23 cellular contexts compared by ENCODE assay signal in the genomic region with DNA sequence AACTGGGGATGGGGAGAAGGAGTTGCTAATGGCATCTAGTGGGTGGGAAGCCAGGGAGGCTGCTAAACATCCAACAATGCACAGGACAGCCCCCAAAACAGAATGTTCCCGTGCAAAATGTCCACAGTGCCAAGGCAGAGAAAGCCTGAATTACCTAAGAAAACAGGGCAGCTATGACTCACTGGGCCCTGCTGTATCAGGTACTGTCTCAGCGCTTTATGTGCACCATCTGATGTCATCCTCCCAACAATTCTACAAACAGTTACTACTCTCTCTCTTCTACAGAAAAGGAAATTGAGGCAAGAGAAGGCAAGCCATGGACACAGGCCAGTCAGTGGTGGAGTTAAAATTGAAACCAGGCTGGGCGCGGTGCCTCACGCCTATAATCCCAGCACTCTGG. TPM values are rescaled to one million over a fixed set of nuclear protein-coding genes. Genes with fewer than 3 reads are reported as not detected.
DNase-seq lines count a peak whose midpoint lies in the region; ATAC-seq and TF ChIP-seq lines count a peak whose summit lies in the region.
"Had no signal": no experiment of that assay in that cellular context is flagged by ENCODE, and none has a peak within 500 bp of the region (broad histone marks: within the 10 kb centered on the region; RNA-seq: fewer than 3 reads in every experiment).

No MANE protein-coding gene starts in this region.

- H3K4me1 ChIP-seq in skeletal muscle tissue (ENCODE audit: control insufficient read depth in 3 of 3, insufficient read depth in 3 of 3, low read length in 3 of 3): peaks cover 42 to 63% (median 46%) of the 10 kb centered on the region in 3 donors
- peaks cover 23% of the 10 kb centered on the region for H3K4me1 ChIP-seq in PC-9 (replicated peaks; ENCODE audit: insufficient read depth)

- peaks cover 4% of the 10 kb centered on the region for H3K36me3 Mint-ChIP-seq in activated naive CD8-positive, alpha-beta T cell
- H3K36me3 Mint-ChIP-seq in activated naive CD8-positive, alpha-beta T cell treated with anti-CD3 and anti-CD28 coated beads for 36 hours: peaks cover 37% of the 10 kb centered on the region
- peaks cover 54% of the 10 kb centered on the region for H3K36me3 Mint-ChIP-seq in WTC11
- peaks cover 35 to 41% of the 10 kb centered on the region in 2 donors for H3K36me3 Mint-ChIP-seq in stimulated activated naive B cell treated with anti-CD40 and anti-IgM and Interleukin-4, amounts not matched to agents 10 μg/mL and 1 μg/mL and 100 μg/mL, for 72 hours

- H3K4me3 ChIP-seq in skeletal muscle tissue (ENCODE audit: low read length in 3 of 3) (no peak overlapping the region), PC-9 (no peak overlapping the region)
- H3K4me3 ChIP-seq: esophagus muscularis mucosa, SJSA1 had no signal

- POLR2A ChIA-PET in WTC11 (lab: Charles Lee): interaction anchor here (0.6 kb wide), 1 partner anchor 120 kb away, joined by 4 read pairs; no protein-coding TSS in a partner anchor
- POLR2A ChIA-PET in PC-9 (lab: Charles Lee; ENCODE audit: unreplicated experiment): no interaction called here

- no peak overlapping the region for H2AFZ ChIP-seq in PC-9

- peaks cover 24% of the 10 kb centered on the region; the same call in 1 of the 2 replicates for H3F3A ChIP-seq in PC-9 (ENCODE audit: insufficient read depth, low read depth)

- CTCF ChIA-PET in WTC11 (lab: Charles Lee): interaction anchor here (1.0 to 1.5 kb wide), 3 partner anchors 10 to 40 kb away, joined by 3 to 6 read pairs (median 4); no protein-coding TSS in a partner anchor
- CTCF ChIA-PET in PC-9 (lab: Charles Lee): no interaction called here

- H3K79me2 ChIP-seq in PC-9 (ENCODE audit: low read depth): peaks cover 74% of the 10 kb centered on the region

- DNase-seq in activated naive CD8-positive, alpha-beta T cell treated with anti-CD3 and anti-CD28 coated beads for 36 hours: no peak
- no peak for DNase-seq in WTC11 (ENCODE audit: low spot score)
- no peak for DNase-seq in epithelial cell of prostate (ENCODE audit: low read depth, low spot score)
- DNase-seq in PC-9: no peak
- DNase-seq in stimulated activated naive B cell treated with anti-CD40 and anti-IgM and Interleukin-4, amounts not matched to agents 10 μg/mL and 1 μg/mL and 100 μg/mL, for 72 hours: no peak
- DNase-seq in superior temporal gyrus (ENCODE audit: extremely low spot score): no peak
- DNase-seq: activated CD4-positive, alpha-beta T cell treated with anti-CD3 and anti-CD28 coated beads for 4 hours; dermis blood vessel endothelial cell; GDM1; glutamatergic neuron; H9; islet precursor cell; NCI-H1694 had no signal

- H4K20me1 ChIP-seq in PC-9 (ENCODE audit: insufficient read depth): peaks cover 69% of the 10 kb centered on the region

- intact Hi-C loops in PC-9 (cut with micrococcal nuclease; ENCODE audit: unreplicated experiment): no loop called here

- H3K9me3 ChIP-seq in skeletal muscle tissue (ENCODE audit: control insufficient read depth in 3 of 3, low read length in 3 of 3) (no peaks in the 10 kb centered on the region), PC-9 (ENCODE audit: insufficient read depth, low read depth) (no peaks in the 10 kb centered on the region)
- H3K9me3 ChIP-seq: esophagus muscularis mucosa, SJSA1 had no signal

- BruUV-seq in PC-9 (replicated peaks; lab: Mats Ljungman, UMichigan): no TSS peak

- H3K27me3 ChIP-seq in skeletal muscle tissue (ENCODE audit: control insufficient read depth in 3 of 3, insufficient read depth in 3 of 3, low read length in 3 of 3): no peaks in the 10 kb centered on the region
- no peaks in the 10 kb centered on the region for H3K27me3 ChIP-seq in PC-9 (ENCODE audit: insufficient read depth, low read depth)
- H3K27me3 ChIP-seq: esophagus muscularis mucosa, SJSA1 had no signal

- no peaks in the 10 kb centered on the region for H3K9me2 ChIP-seq in PC-9 (ENCODE audit: insufficient read depth)

- H3K27ac Mint-ChIP-seq in activated naive CD8-positive, alpha-beta T cell: peak overlapping the region; percentile 46
- H3K27ac Mint-ChIP-seq in activated naive CD8-positive, alpha-beta T cell treated with anti-CD3 and anti-CD28 coated beads for 36 hours: no peak overlapping the region
- H3K27ac Mint-ChIP-seq in WTC11: peak overlapping the region; percentile 57; the same call in 1 of the 2 replicates
- H3K27ac Mint-ChIP-seq in stimulated activated naive B cell treated with anti-CD40 and anti-IgM and Interleukin-4, amounts not matched to agents 10 μg/mL and 1 μg/mL and 100 μg/mL, for 72 hours: no peak overlapping the region
- H3K27ac Mint-ChIP-seq: memory B cell had no signal

- peak overlapping the region in 2 of 3 donors; percentile 38 to 40 for H3K9ac ChIP-seq in skeletal muscle tissue (ENCODE audit: low read depth in 1 of 3, low read length in 3 of 3)

- peaks cover 58% of the 10 kb centered on the region for H3K4me1 Mint-ChIP-seq in activated naive CD8-positive, alpha-beta T cell (ENCODE audit: low read depth)
- peaks cover 53% of the 10 kb centered on the region for H3K4me1 Mint-ChIP-seq in activated naive CD8-positive, alpha-beta T cell treated with anti-CD3 and anti-CD28 coated beads for 36 hours
- peaks cover 28% of the 10 kb centered on the region for H3K4me1 Mint-ChIP-seq in WTC11
- peaks cover 35 to 74% of the 10 kb centered on the region in 2 donors for H3K4me1 Mint-ChIP-seq in stimulated activated naive B cell treated with anti-CD40 and anti-IgM and Interleukin-4, amounts not matched to agents 10 μg/mL and 1 μg/mL and 100 μg/mL, for 72 hours

- TF ChIP-seq CTCF in WTC11 (IDR thresholded peaks at IDR 0.05) (no peak), PC-9 (conservative IDR thresholded peaks at IDR 0.05) (no peak)

- peaks cover 27 to 40% (median 37%) of the 10 kb centered on the region in 3 donors for H3K36me3 ChIP-seq in skeletal muscle tissue (ENCODE audit: control insufficient read depth in 3 of 3, insufficient read depth in 3 of 3, low read length in 3 of 3)
- peaks cover 50% of the 10 kb centered on the region for H3K36me3 ChIP-seq in PC-9 (ENCODE audit: low read depth)

- H3K4me3 Mint-ChIP-seq in activated naive CD8-positive, alpha-beta T cell: peak overlapping the region; percentile 46
- no peak overlapping the region for H3K4me3 Mint-ChIP-seq in activated naive CD8-positive, alpha-beta T cell treated with anti-CD3 and anti-CD28 coated beads for 36 hours
- H3K4me3 Mint-ChIP-seq in WTC11: no peak overlapping the region
- H3K4me3 Mint-ChIP-seq in stimulated activated naive B cell treated with anti-CD40 and anti-IgM and Interleukin-4, amounts not matched to agents 10 μg/mL and 1 μg/mL and 100 μg/mL, for 72 hours: no peak overlapping the region
- H3K4me3 Mint-ChIP-seq: memory B cell had no signal

- H3K27me3 Mint-ChIP-seq in activated naive CD8-positive, alpha-beta T cell: no peaks in the 10 kb centered on the region
- H3K27me3 Mint-ChIP-seq in activated naive CD8-positive, alpha-beta T cell treated with anti-CD3 and anti-CD28 coated beads for 36 hours: no peaks in the 10 kb centered on the region
- H3K27me3 Mint-ChIP-seq in WTC11 (ENCODE audit: low read depth): no peaks in the 10 kb centered on the region
- H3K27me3 Mint-ChIP-seq in stimulated activated naive B cell treated with anti-CD40 and anti-IgM and Interleukin-4, amounts not matched to agents 10 μg/mL and 1 μg/mL and 100 μg/mL, for 72 hours: no peaks in the 10 kb centered on the region
- H3K27me3 Mint-ChIP-seq: memory B cell had no signal

- peak overlapping the region; percentile 27 for H3K27ac ChIP-seq in epithelial cell of prostate
- H3K27ac ChIP-seq in skeletal muscle tissue (ENCODE audit: low read depth, low read length): no peak overlapping the region
- H3K27ac ChIP-seq in PC-9: no peak overlapping the region
- H3K27ac ChIP-seq: SJSA1 had no signal

- H3K9me3 Mint-ChIP-seq in activated naive CD8-positive, alpha-beta T cell (ENCODE audit: low read depth): no peaks in the 10 kb centered on the region
- no peaks in the 10 kb centered on the region for H3K9me3 Mint-ChIP-seq in activated naive CD8-positive, alpha-beta T cell treated with anti-CD3 and anti-CD28 coated beads for 36 hours
- H3K9me3 Mint-ChIP-seq in WTC11: no peaks in the 10 kb centered on the region
- no peaks in the 10 kb centered on the region for H3K9me3 Mint-ChIP-seq in stimulated activated naive B cell treated with anti-CD40 and anti-IgM and Interleukin-4, amounts not matched to agents 10 μg/mL and 1 μg/mL and 100 μg/mL, for 72 hours
- H3K9me3 Mint-ChIP-seq: H9; memory B cell; T-helper 2 cell treated with Interferon-gamma antibody and Interleukin-4, amounts not matched to agents 5 μg/mL and 100 μg/mL, for 36 hours had no signal

- no peak overlapping the region for H3K4me2 ChIP-seq in PC-9

- no peak for ATAC-seq in WTC11
- ATAC-seq in stimulated activated naive B cell treated with anti-CD40 and anti-IgM and Interleukin-4, amounts not matched to agents 10 μg/mL and 1 μg/mL and 100 μg/mL, for 72 hours (replicated peaks): no peak
- ATAC-seq: right cardiac atrium had no signal

TF ChIP-seq in WTC11, 78 proteins besides CTCF, POLR2A, EP300 and RAD21 (continues in another document):
- no peak for TF ChIP-seq JUN (CRISPR knock-in tag; IDR thresholded peaks at IDR 0.05)

RNA-seq across cellular contexts. Expression of a gene that starts 3.1 kb away (rescaled TPM):
- 10 to 100 TPM; 47.4 to 48.3 TPM for total RNA-seq in activated naive CD8-positive, alpha-beta T cell treated with anti-CD3 and anti-CD28 coated beads for 36 hours
- 50.2 to 61.3 TPM (median 51.3 TPM) in 3 replicates for total RNA-seq in WTC11 (2021)
- total RNA-seq in skeletal muscle tissue: 17.2 TPM
- 34.5 and 42.6 TPM in 2 replicates for total RNA-seq in PC-9 (2021)

RNA-seq across cellular contexts. Expression of a gene that starts 22.9 kb away (rescaled TPM):
- under 1 TPM; 0.23 to 0.34 TPM for total RNA-seq in activated naive CD8-positive, alpha-beta T cell treated with anti-CD3 and anti-CD28 coated beads for 36 hours
- total RNA-seq in WTC11 (2021) (0.17 to 0.23 TPM in 2 of 3 replicates, not detected in the other), skeletal muscle tissue (not detected), PC-9 (2021) (0.58 TPM in 1 of 2 replicates, not detected in the other)
- total RNA-seq: dermis blood vessel endothelial cell, esophagus muscularis mucosa, H9, right cardiac atrium, SJSA1, temporal lobe had no signal

RNA-seq across cellular contexts. Expression of a gene that starts 41.5 kb away (rescaled TPM):
- not detected for total RNA-seq in activated naive CD8-positive, alpha-beta T cell treated with anti-CD3 and anti-CD28 coated beads for 36 hours
- 7.2 to 11.0 TPM (median 9.6 TPM) in 3 replicates for total RNA-seq in WTC11 (2021)
- total RNA-seq in skeletal muscle tissue: 13.6 TPM
- total RNA-seq in PC-9 (2021): not detected in 2 replicates
- total RNA-seq: dermis blood vessel endothelial cell, HT-29, NCI-H460, right cardiac atrium, SJSA1 had no signal

RNA-seq across cellular contexts. Expression of a gene that starts 59.8 kb away (rescaled TPM):
- total RNA-seq in activated naive CD8-positive, alpha-beta T cell treated with anti-CD3 and anti-CD28 coated beads for 36 hours: 10 to 100 TPM; 62.5 to 66.6 TPM
- total RNA-seq in WTC11 (2021) (115 to 207 TPM (median 121 TPM) in 3 replicates), skeletal muscle tissue (31.8 TPM), PC-9 (2021) (89.0 and 101 TPM in 2 replicates)

Comparison
In these comparisons a context has a peak if more than half of its experiments do, and no peak if none do; other contexts are left out.
1. H3K27ac Mint-ChIP-seq: peak in activated naive CD8-positive, alpha-beta T cell (single experiment) and WTC11 (single experiment); none in activated naive CD8-positive, alpha-beta T cell treated with anti-CD3 and anti-CD28 coated beads for 36 hours (single experiment) and stimulated activated naive B cell treated with anti-CD40 and anti-IgM and Interleukin-4, amounts not matched to agents 10 μg/mL and 1 μg/mL and 100 μg/mL, for 72 hours (single experiment).